In genomic region chr1:91872560-91873081, GRCh38 we compare ENCODE assay signal across 10 cellular contexts. TPM values are rescaled to one million over a fixed set of nuclear protein-coding genes. Genes with fewer than 3 reads are reported as not detected.
A peak's percentile ranks its signal among the peaks of the same experiment; 100 is the strongest.
DNase-seq lines count a peak whose midpoint lies in the region; ATAC-seq, FAIRE-seq and TF ChIP-seq lines count a peak whose summit lies in the region.
"Had no signal": no experiment of that assay in that cellular context is flagged by ENCODE, and none has a peak within 500 bp of the region (broad histone marks: within the 10 kb centered on the region; RNA-seq: fewer than 3 reads in every experiment).

No MANE protein-coding gene starts in this region.

- H3K36me3 Mint-ChIP-seq in stimulated activated effector memory CD8-positive, alpha-beta T cell treated with anti-CD3 and anti-CD28 coated beads, Interleukin-12 subunit alpha, Interleukin-12 subunit beta, amount 100 ng/mL, for 72 hours = no peaks in the 10 kb centered on the region

- TF ChIP-seq POLR2A in gastrocnemius medialis (IDR thresholded peaks at IDR 0.05) = no peak

- peaks cover 4 to 17% of the 10 kb centered on the region in 2 donors for H3K4me1 ChIP-seq in gastrocnemius medialis

- H3K9me3 ChIP-seq in gastrocnemius medialis (no peaks in the 10 kb centered on the region), MG63 (no peaks in the 10 kb centered on the region)

- peak overlapping the region; percentile 86 for H3K27ac Mint-ChIP-seq in stimulated activated effector memory CD8-positive, alpha-beta T cell treated with anti-CD3 and anti-CD28 coated beads, Interleukin-12 subunit alpha, Interleukin-12 subunit beta, amount 100 ng/mL, for 72 hours

- DNase-seq in NCI-H2107 treated with DMSO at 0.1 percent for 48 hours (lab: John Stamatoyannopoulos, UW; ENCODE audit: unreplicated experiment) = peak; percentile 67
- DNase-seq in NCI-H2107 (lab: John Stamatoyannopoulos, UW) = no peak
- peak; percentile 47 for DNase-seq in RPMI8226
- peak; percentile 83 for DNase-seq in bronchial epithelial cell (ENCODE audit: low read depth)
- DNase-seq in stimulated activated effector memory CD8-positive, alpha-beta T cell treated with anti-CD3 and anti-CD28 coated beads, Interleukin-12 subunit alpha, Interleukin-12 subunit beta, amount 100 ng/mL, for 72 hours (ENCODE audit: low spot score in 2 of 2) = peak in 1 of 2 donors; percentile 61
- no peak for DNase-seq in gastrocnemius medialis
- DNase-seq in MG63 = no peak
- DNase-seq: ACHN, NCI-H446 had no signal

- ATAC-seq in stimulated activated effector memory CD8-positive, alpha-beta T cell treated with anti-CD3 and anti-CD28 coated beads, Interleukin-12 subunit alpha, Interleukin-12 subunit beta, amount 100 ng/mL, for 72 hours = peak; percentile 41
- ATAC-seq in GM21576 (IDR thresholded peaks at IDR 0.05; ENCODE audit: unreplicated experiment) (no peak), gastrocnemius medialis (no peak)

- H3K9me3 Mint-ChIP-seq in stimulated activated effector memory CD8-positive, alpha-beta T cell treated with anti-CD3 and anti-CD28 coated beads, Interleukin-12 subunit alpha, Interleukin-12 subunit beta, amount 100 ng/mL, for 72 hours = no peaks in the 10 kb centered on the region

- no peak overlapping the region for H3K4me3 ChIP-seq in bronchial epithelial cell (ENCODE audit: low read depth, low read length)
- H3K4me3 ChIP-seq in gastrocnemius medialis = no peak overlapping the region
- H3K4me3 ChIP-seq in MG63 = no peak overlapping the region

- peak overlapping the region in 1 of 4 donors; percentile 18 for H3K27ac ChIP-seq in gastrocnemius medialis

- intact Hi-C loops in gastrocnemius medialis (cut with DNase I; ENCODE audit: low total_unique reads) = no loop called here

- FAIRE-seq in bronchial epithelial cell (lab: Jason Lieb, UNC) = no peak

- peaks cover 72% of the 10 kb centered on the region for H3K4me1 Mint-ChIP-seq in stimulated activated effector memory CD8-positive, alpha-beta T cell treated with anti-CD3 and anti-CD28 coated beads, Interleukin-12 subunit alpha, Interleukin-12 subunit beta, amount 100 ng/mL, for 72 hours

- H3K27me3 ChIP-seq in bronchial epithelial cell (ENCODE audit: control insufficient read depth, insufficient read depth, low read length) (peaks cover 3% of the 10 kb centered on the region), gastrocnemius medialis (no peaks in the 10 kb centered on the region), MG63 (no peaks in the 10 kb centered on the region)

- no peak for TF ChIP-seq CTCF in bronchial epithelial cell (IDR thresholded peaks at IDR 0.05; ENCODE audit: insufficient read depth, low read length, severe bottlenecking)
- no peak for TF ChIP-seq CTCF in gastrocnemius medialis (IDR thresholded peaks at IDR 0.05 in 4 of 5, conservative IDR thresholded peaks at IDR 0.05 in 1 of 5)

- in situ Hi-C loops in gastrocnemius medialis (cut with MboI; ENCODE audit: low sequenced_read_pairs in 4 of 4) = no loop called here

- H3K4me3 Mint-ChIP-seq in stimulated activated effector memory CD8-positive, alpha-beta T cell treated with anti-CD3 and anti-CD28 coated beads, Interleukin-12 subunit alpha, Interleukin-12 subunit beta, amount 100 ng/mL, for 72 hours = peak overlapping the region; percentile 69

- no peaks in the 10 kb centered on the region for H3K36me3 ChIP-seq in bronchial epithelial cell (ENCODE audit: control insufficient read depth, insufficient read depth, low read length)
- H3K36me3 ChIP-seq in gastrocnemius medialis = no peaks in the 10 kb centered on the region
- H3K36me3 ChIP-seq in MG63 = no peaks in the 10 kb centered on the region

RNA-seq across cellular contexts. Expression of gene TGFBR3, which starts 13.3 kb away (rescaled TPM):
- total RNA-seq in bronchial epithelial cell (0.51 and 1.8 TPM in 2 replicates), gastrocnemius medialis (10 to 100 TPM; 37.3 to 61.7 (median 48.4) TPM)
- total RNA-seq in MG63 (2014; rRNA removed; shearing (Covaris generic); ENCODE audit: low replicate concordance) = 1.3 and 1.7 TPM in 2 replicates

Comparison
In these comparisons a context has a peak if more than half of its experiments do, and no peak if none do; other contexts are left out.
1. DNase-seq: peak in NCI-H2107 treated with DMSO at 0.1 percent for 48 hours (single experiment), RPMI8226 (single experiment) and bronchial epithelial cell (single experiment); none in NCI-H2107 (single experiment), gastrocnemius medialis (0 of 2) and MG63 (single experiment).
2. RNA of gene TGFBR3, which starts 13.3 kb away (total RNA-seq): 37.3 to 61.7 TPM in gastrocnemius medialis; 0.51 to 1.8 TPM in bronchial epithelial cell and 1.3 to 1.7 TPM in MG63; every median in the first group is over 10 times any median in the second.